In genomic region chr2:218075975-218076811, GRCh38 we compare ENCODE assay signal across 1 cellular context.
TF ChIP-seq lines count a peak whose summit lies in the region.

No MANE protein-coding gene starts in this region.

TF ChIP-seq in GM23338, 12 proteins besides CTCF, POLR2A, EP300 and RAD21 (continued from another document):
- no peak for TF ChIP-seq ZNF462 (CRISPR knock-in tag; IDR thresholded peaks at IDR 0.05)
- TF ChIP-seq EZH2phosphoT487 (IDR thresholded peaks at IDR 0.05; ENCODE audit: unreplicated experiment) = no peak
- TF ChIP-seq STAT1 (IDR thresholded peaks at IDR 0.05; ENCODE audit: unreplicated experiment) = no peak
TF ChIP-seq in GM23338: peak in this region for 0.
